In the genomic region with DNA sequence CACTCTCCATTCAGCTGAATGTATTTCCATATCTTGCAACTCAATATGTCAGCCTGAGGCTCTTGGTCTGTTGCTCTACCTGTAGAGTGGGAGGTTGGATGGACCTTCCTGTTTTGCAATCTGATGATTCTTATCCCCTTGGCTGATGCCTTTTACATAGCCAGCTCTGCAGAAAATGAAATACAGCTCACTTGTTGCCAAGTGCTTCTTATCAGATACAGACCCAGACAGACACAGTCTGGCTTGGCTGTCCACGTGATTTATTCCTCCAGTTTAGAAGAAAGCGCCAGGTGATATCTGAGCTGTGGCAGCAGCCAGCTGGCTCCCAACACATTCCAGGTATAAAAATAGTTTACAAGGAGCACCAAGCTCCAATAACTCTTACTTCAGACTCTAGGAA, we compare ENCODE assay signal across 1 cellular context.
TF ChIP-seq lines count a peak whose summit lies in the region.

No MANE protein-coding gene starts in this region.

TF ChIP-seq in SK-N-SH treated with all-trans-retinoic acid at 6 μM for 48 hours, 23 proteins besides CTCF, POLR2A, EP300 and RAD21 (continued from another document):
- peak; percentile 40; the same call in 1 of the 2 replicates for TF ChIP-seq PPARA (CRISPR knock-in tag; IDR thresholded peaks at IDR 0.05; ENCODE audit: borderline replicate concordance)
